10 cellular contexts compared by ENCODE assay signal in genomic region chr1:39080269-39080826, GRCh38. TPM values are rescaled to one million over a fixed set of nuclear protein-coding genes. Genes with fewer than 3 reads are reported as not detected.
DNase-seq lines count a peak whose midpoint lies in the region; ATAC-seq, FAIRE-seq and TF ChIP-seq lines count a peak whose summit lies in the region.
"Had no signal": no experiment of that assay in that cellular context is flagged by ENCODE, and none has a peak within 500 bp of the region (broad histone marks: within the 10 kb centered on the region; RNA-seq: fewer than 3 reads in every experiment).

No MANE protein-coding gene starts in this region.

- peak overlapping the region; percentile 93 for H3K4me2 ChIP-seq in A549

- H3K4me1 Mint-ChIP-seq in natural killer cell: peaks cover 0 to 10% of the 10 kb centered on the region in 2 donors

- ATAC-seq in A549: no peak
- ATAC-seq in natural killer cell: no peak

- peaks cover 37 to 49% of the 10 kb centered on the region in 2 donors for H3K27me3 Mint-ChIP-seq in natural killer cell (ENCODE audit: low read depth in 2 of 2)

- H3K36me3 ChIP-seq in breast epithelium: no peaks in the 10 kb centered on the region

- H3K9me3 Mint-ChIP-seq in natural killer cell: no peaks in the 10 kb centered on the region

- peak overlapping the region in 1 of 2 experiments; percentile 81; a peak in 2 of 6 replicates for H3K27ac ChIP-seq in A549
- peak overlapping the region in 1 of 2 donors; percentile 68 for H3K27ac ChIP-seq in breast epithelium

- TF ChIP-seq CTCF in A549 (IDR thresholded peaks at IDR 0.05) (no peak), GM13977 (IDR thresholded peaks at IDR 0.05; ENCODE audit: extremely low read depth, insufficient read depth, missing control alignments) (no peak), breast epithelium (IDR thresholded peaks at IDR 0.05) (no peak), natural killer cell (IDR thresholded peaks at IDR 0.05) (no peak)

- no peak for FAIRE-seq in A549 (lab: Jason Lieb, UNC)

- H3K27ac Mint-ChIP-seq in natural killer cell: peak overlapping the region in 1 of 2 donors; percentile 48

- H3K36me3 Mint-ChIP-seq in natural killer cell: no peaks in the 10 kb centered on the region

- H3K4me3 ChIP-seq in A549: peak overlapping the region; percentile 52
- H3K4me3 ChIP-seq in breast epithelium: peak overlapping the region; percentile 63 to 88 (median 68)

- CTCF ChIA-PET in A549 (lab: Yijun Ruan, JAX): interaction anchor here (1.1 to 4.1 kb wide), 3 partner anchors 12 to 23 kb away, joined by 3 to 25 read pairs (median 4); no protein-coding TSS in a partner anchor

- intact Hi-C loops in breast epithelium (cut with DNase I; ENCODE audit: low total_unique reads): no loop called here
- intact Hi-C loops in natural killer cell (cut with micrococcal nuclease): no loop called here

- POLR2A ChIA-PET in A549 (lab: Yijun Ruan, JAX): no interaction called here

- H3K9me3 ChIP-seq in A549 (no peaks in the 10 kb centered on the region), breast epithelium (no peaks in the 10 kb centered on the region)

- no peak for TF ChIP-seq EP300 in A549 (IDR thresholded peaks at IDR 0.05)

- WGBS in A549 (ENCODE audit: missing lambda C conversion rate): 90% methylated on average over 12 of the region's 12 CpGs

- DNase-seq in A549 (ENCODE audit: low read depth in 1 of 2, low spot score in 1 of 2): no peak
- peak; percentile 26 for DNase-seq in GM13977 (ENCODE audit: low spot score)
- DNase-seq in breast epithelium (ENCODE audit: low spot score in 2 of 2): no peak
- DNase-seq in natural killer cell: no peak
- no peak for DNase-seq in NCI-H526 treated with DMSO at 0.1 percent for 48 hours (lab: John Stamatoyannopoulos, UW)
- no peak for DNase-seq in NCI-H82 (lab: John Stamatoyannopoulos, UW)
- no peak for DNase-seq in NCI-H226
- no peak for DNase-seq in NCI-H1105 treated with DMSO at 0.1 percent for 48 hours (lab: John Stamatoyannopoulos, UW)
- DNase-seq: DMS79; stimulated activated CD4-positive, alpha-beta T cell treated with anti-CD3 and anti-CD28 coated beads, Interleukin-2, amount 100 ng/mL, for 24 hours had no signal

- in situ Hi-C loops in GM13977 (cut with MboI; ENCODE audit: low pct_unique_long_range_greater_than_20kb, low sequenced_read_pairs, unreplicated experiment): no loop called here

- no peak for TF ChIP-seq POLR2A in A549 (IDR thresholded peaks at IDR 0.05; ENCODE audit: low read length)
- no peak for TF ChIP-seq POLR2A in breast epithelium (IDR thresholded peaks at IDR 0.05)

- H3K4me1 ChIP-seq in A549 (0 out of 3 replicates have a peak, but pooled peaks cover 7% of the 10 kb centered on the region), breast epithelium (peaks cover 4 to 6% of the 10 kb centered on the region in 2 donors)

- H3K27me3 ChIP-seq in breast epithelium: peaks cover 0 to 11% of the 10 kb centered on the region in 2 donors

- no peak for TF ChIP-seq RAD21 in A549 (conservative IDR thresholded peaks at IDR 0.05 in 1 of 2, IDR thresholded peaks at IDR 0.05 in 1 of 2)

- H3K4me3 Mint-ChIP-seq in natural killer cell: peak overlapping the region; percentile 78

TF ChIP-seq in A549, 52 proteins besides CTCF, POLR2A, EP300 and RAD21:
- TF ChIP-seq ELK1 (IDR thresholded peaks at IDR 0.05; ENCODE audit: low read depth, low read length): no peak
- no peak for TF ChIP-seq HDAC2 (IDR thresholded peaks at IDR 0.05)
- TF ChIP-seq PBX3 (IDR thresholded peaks at IDR 0.05): no peak
- no peak for TF ChIP-seq REST (IDR thresholded peaks at IDR 0.05)
- no peak for TF ChIP-seq ESRRA (IDR thresholded peaks at IDR 0.05; ENCODE audit: borderline replicate concordance, low read length)
- TF ChIP-seq NPAS2 (CRISPR knock-in tag; IDR thresholded peaks at IDR 0.05; ENCODE audit: borderline replicate concordance): no peak
TF ChIP-seq in A549: peak in this region for 0.

RNA-seq across cellular contexts. Expression of gene NDUFS5, which starts 54.2 kb away (rescaled TPM):
- polyA plus RNA-seq in A549 (2011; rRNA removed) (521 and 711 TPM in 2 replicates), A549 (2017; fragmentation: RNase III; extraction: RNeasy Plus Mini Kit Qiagen cat#74134 plus additional on column Dnase treatment) (534 to 612 TPM (median 540 TPM) in 3 replicates)
- polyA plus RNA-seq in A549 (2012; cell fraction: cytosol; rRNA removed): 320 and 532 TPM in 2 replicates
- polyA plus RNA-seq in A549 (2012; cell fraction: nucleus; rRNA removed): 98.9 and 237 TPM in 2 replicates
- 97.1 and 134 TPM in 2 replicates for polyA minus RNA-seq in A549 (2011; rRNA and poly(A)+ RNA removed)
- total RNA-seq in breast epithelium (100 to 1,000 TPM; 299 to 582 (median 393) TPM), natural killer cell (10 to 100 TPM; 63.6 to 72.9 (median 71.1) TPM)

Comparison
In these comparisons a context has a peak if more than half of its experiments do, and no peak if none do; other contexts are left out.
1. RNA of gene NDUFS5, which starts 54.2 kb away (total RNA-seq): 299 to 582 TPM in breast epithelium; 63.6 to 72.9 TPM in natural killer cell; every median in the first group is over 4 times any median in the second.